20 cellular contexts compared by ENCODE assay signal in the genomic region with DNA sequence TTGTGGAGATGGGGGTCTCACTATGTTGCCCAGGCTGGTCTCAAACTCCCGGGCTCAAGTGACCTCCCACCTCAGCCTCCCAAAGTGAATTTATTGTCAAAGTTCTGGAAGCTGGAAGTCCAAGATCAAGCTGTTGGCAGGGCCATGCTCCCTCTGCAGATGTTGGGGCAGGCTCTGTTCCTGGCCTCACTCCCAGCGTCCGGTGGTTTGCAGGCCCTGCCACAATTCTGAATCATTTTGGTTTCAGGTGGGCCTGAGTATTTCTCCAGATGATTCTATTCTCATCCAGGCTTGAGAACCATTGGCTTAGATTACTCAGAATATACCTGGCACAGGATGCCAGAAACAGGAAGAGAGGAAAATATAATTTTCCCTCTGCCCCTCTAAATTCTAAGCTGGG.
"Had no signal": no experiment of that assay in that cellular context is flagged by ENCODE, and none has a peak within 500 bp of the region (broad histone marks: within the 10 kb centered on the region; RNA-seq: fewer than 3 reads in every experiment).

No MANE protein-coding gene starts in this region.

- H3K9me3 ChIP-seq: body of pancreas, colonic mucosa, transverse colon had no signal

- H3K36me3 Mint-ChIP-seq: activated CD4-positive, alpha-beta memory T cell treated with anti-CD3 and anti-CD28 coated beads for 36 hours; activated CD8-positive, alpha-beta memory T cell treated with anti-CD3 and anti-CD28 coated beads, Interleukin-2, amount 10 ng/mL, durations not matched to agents 7 days and 5 days; activated naive CD4-positive, alpha-beta T cell treated with anti-CD3 and anti-CD28 coated beads, Interleukin-2, amount 10 ng/mL, durations not matched to agents 7 days and 5 days had no signal

- DNase-seq: activated CD4-positive, alpha-beta memory T cell treated with anti-CD3 and anti-CD28 coated beads for 36 hours; activated CD8-positive, alpha-beta memory T cell treated with anti-CD3 and anti-CD28 coated beads, Interleukin-2, amount 10 ng/mL, durations not matched to agents 7 days and 5 days; activated naive CD4-positive, alpha-beta T cell treated with anti-CD3 and anti-CD28 coated beads, Interleukin-2, amount 10 ng/mL, durations not matched to agents 7 days and 5 days; activated T-cell treated with anti-CD3 and anti-CD28 coated beads, Interleukin-2, amount 50 U/mL, for 1 hour; body of pancreas; central memory CD4-positive, alpha-beta T cell; colonic mucosa; glutamatergic neuron; hypothalamus; left ventricle myocardium superior; nephron progenitor cell; occipital lobe; right cardiac atrium; small intestine; stimulated activated CD4-positive, alpha-beta T cell treated with anti-CD3 and anti-CD28 coated beads, Interleukin-4, amount 100 ng/mL, for 4 hours; stimulated activated CD8-positive, alpha-beta memory T cell treated with anti-CD3 and anti-CD28 coated beads, Interleukin-4, amount 100 ng/mL, for 48 hours; stimulated activated naive CD4-positive, alpha-beta T cell treated with Interleukin-2 at 50 U/mL for 16 hours; transverse colon; WERI-Rb-1 had no signal

- H3K4me1 Mint-ChIP-seq: activated CD8-positive, alpha-beta memory T cell treated with anti-CD3 and anti-CD28 coated beads, Interleukin-2, amount 10 ng/mL, durations not matched to agents 7 days and 5 days; activated naive CD4-positive, alpha-beta T cell treated with anti-CD3 and anti-CD28 coated beads, Interleukin-2, amount 10 ng/mL, durations not matched to agents 7 days and 5 days had no signal

- ATAC-seq: activated CD8-positive, alpha-beta memory T cell treated with anti-CD3 and anti-CD28 coated beads, Interleukin-2, amount 10 ng/mL, durations not matched to agents 7 days and 5 days; body of pancreas; left ventricle myocardium superior; right cardiac atrium had no signal

- H3K36me3 ChIP-seq: colonic mucosa, transverse colon, WERI-Rb-1 had no signal

- H3K27me3 Mint-ChIP-seq: activated CD4-positive, alpha-beta memory T cell treated with anti-CD3 and anti-CD28 coated beads for 36 hours; activated CD8-positive, alpha-beta memory T cell treated with anti-CD3 and anti-CD28 coated beads, Interleukin-2, amount 10 ng/mL, durations not matched to agents 7 days and 5 days; activated naive CD4-positive, alpha-beta T cell treated with anti-CD3 and anti-CD28 coated beads, Interleukin-2, amount 10 ng/mL, durations not matched to agents 7 days and 5 days; progenitor cell of endocrine pancreas had no signal

- H3K4me1 ChIP-seq: body of pancreas, colonic mucosa, transverse colon had no signal

- H3K4me3 ChIP-seq: body of pancreas, colonic mucosa, transverse colon had no signal

- H3K4me3 Mint-ChIP-seq: activated CD4-positive, alpha-beta memory T cell treated with anti-CD3 and anti-CD28 coated beads for 36 hours; activated CD8-positive, alpha-beta memory T cell treated with anti-CD3 and anti-CD28 coated beads, Interleukin-2, amount 10 ng/mL, durations not matched to agents 7 days and 5 days; activated naive CD4-positive, alpha-beta T cell treated with anti-CD3 and anti-CD28 coated beads, Interleukin-2, amount 10 ng/mL, durations not matched to agents 7 days and 5 days; nephron progenitor cell had no signal

- H3K27ac ChIP-seq: body of pancreas, colonic mucosa, transverse colon, WERI-Rb-1 had no signal

- H3K27ac Mint-ChIP-seq: activated CD4-positive, alpha-beta memory T cell treated with anti-CD3 and anti-CD28 coated beads for 36 hours; activated CD8-positive, alpha-beta memory T cell treated with anti-CD3 and anti-CD28 coated beads, Interleukin-2, amount 10 ng/mL, durations not matched to agents 7 days and 5 days; activated naive CD4-positive, alpha-beta T cell treated with anti-CD3 and anti-CD28 coated beads, Interleukin-2, amount 10 ng/mL, durations not matched to agents 7 days and 5 days; nephron progenitor cell; progenitor cell of endocrine pancreas had no signal

- H3K27me3 ChIP-seq: body of pancreas, colonic mucosa, transverse colon had no signal
